Comparison of ENCODE assay signal across 22 cellular contexts in the genomic region with DNA sequence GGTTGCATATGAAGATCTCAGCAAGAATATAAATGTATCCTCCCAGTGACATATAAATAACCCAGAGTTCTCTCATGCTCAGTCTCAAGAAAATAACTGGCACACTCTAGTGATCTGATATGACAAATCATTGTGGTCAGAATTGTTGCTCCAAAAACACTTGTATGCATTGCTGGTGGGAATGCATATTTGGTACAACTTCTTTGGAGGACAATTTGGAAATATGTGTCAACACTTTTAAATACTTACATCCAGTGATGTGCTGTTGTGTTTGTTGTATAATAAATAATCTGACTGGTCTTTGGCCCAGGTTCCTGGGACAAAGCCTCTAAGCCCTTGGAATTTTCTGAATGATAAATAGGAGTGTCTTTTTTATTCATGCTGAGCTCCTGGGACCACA.
A peak's percentile ranks its signal among the peaks of the same experiment; 100 is the strongest.
DNase-seq lines count a peak whose midpoint lies in the region; ATAC-seq, FAIRE-seq and TF ChIP-seq lines count a peak whose summit lies in the region.
"Had no signal": no experiment of that assay in that cellular context is flagged by ENCODE, and none has a peak within 500 bp of the region (broad histone marks: within the 10 kb centered on the region; RNA-seq: fewer than 3 reads in every experiment).

No MANE protein-coding gene starts in this region.

- POLR2A ChIA-PET in naive thymus-derived CD4-positive, alpha-beta T cell (lab: Charles Lee), result interaction anchor here (6.5 kb wide), 1 partner anchor 66 kb away, joined by 114 read pairs; a partner anchor contains a TSS

- FAIRE-seq in GM12892 (lab: Jason Lieb, UNC), result no peak
- FAIRE-seq: HepG2, pancreas had no signal

- no peaks in the 10 kb centered on the region for H3K9me2 ChIP-seq in Loucy (replicated peaks; ENCODE audit: low read depth, low read length)

- peaks cover 0 to 13% (median 8%) of the 10 kb centered on the region in 5 donors for H3K36me3 Mint-ChIP-seq in naive thymus-derived CD4-positive, alpha-beta T cell
- H3K36me3 Mint-ChIP-seq: natural killer cell treated with Interleukin-12 subunit alpha and Interleukin-12 subunit beta and Interleukin-15 and Interleukin-18, amount 100 ng/mL, for 72 hours; stimulated activated memory B cell treated with anti-CD40 and anti-IgM and Interleukin-4, amounts not matched to agents 10 μg/mL and 1 μg/mL and 100 μg/mL, for 72 hours had no signal

- no peak for TF ChIP-seq POLR2A in GM12892 (IDR thresholded peaks at IDR 0.05; ENCODE audit: low read depth, low read length)

- peaks cover 14 to 81% (median 75%) of the 10 kb centered on the region in 7 donors for H3K4me1 Mint-ChIP-seq in naive thymus-derived CD4-positive, alpha-beta T cell

- CTCF ChIA-PET in naive thymus-derived CD4-positive, alpha-beta T cell (lab: Charles Lee), result interaction anchor here (0.9 to 2.3 kb wide), 3 partner anchors 66 to 73 kb away, joined by 3 to 16 read pairs (median 3); a partner anchor contains a TSS

- no peak for TF ChIP-seq CTCF in Loucy (conservative IDR thresholded peaks at IDR 0.05; ENCODE audit: low read length)
- no peak for TF ChIP-seq CTCF in cardiac fibroblast (IDR thresholded peaks at IDR 0.05; ENCODE audit: low read depth, low read length)

- peak overlapping the region in 5 of 10 donors; percentile 19 to 61 (median 33) for H3K4me3 Mint-ChIP-seq in naive thymus-derived CD4-positive, alpha-beta T cell
- H3K4me3 Mint-ChIP-seq: natural killer cell treated with Interleukin-12 subunit alpha and Interleukin-12 subunit beta and Interleukin-15 and Interleukin-18, amount 100 ng/mL, for 72 hours; stimulated activated memory B cell treated with anti-CD40 and anti-IgM and Interleukin-4, amounts not matched to agents 10 μg/mL and 1 μg/mL and 100 μg/mL, for 72 hours had no signal

- ATAC-seq in naive thymus-derived CD4-positive, alpha-beta T cell, result no peak
- ATAC-seq in GM18511 (IDR thresholded peaks at IDR 0.05; ENCODE audit: unreplicated experiment), result no peak
- ATAC-seq: HepG2; natural killer cell treated with Interleukin-12 subunit alpha and Interleukin-12 subunit beta and Interleukin-15 and Interleukin-18, amount 100 ng/mL, for 72 hours; pancreas; sciatic nerve; stimulated activated memory B cell treated with anti-CD40 and anti-IgM and Interleukin-4, amounts not matched to agents 10 μg/mL and 1 μg/mL and 100 μg/mL, for 72 hours had no signal

- DNase-seq in EL (peak; percentile 8), cardiac fibroblast (ENCODE audit: low read depth in 2 of 2) (peak; percentile 43 to 55), activated T-cell treated with anti-CD3 and anti-CD28 coated beads for 4 hours (no peak), GM12892 (ENCODE audit: insufficient read length) (no peak)
- no peak for DNase-seq in naive thymus-derived CD4-positive, alpha-beta T cell
- DNase-seq: activated CD4-positive, alpha-beta T cell treated with anti-CD3 and anti-CD28 coated beads for 48 hours; adrenal gland; central memory CD4-positive, alpha-beta T cell; DMS79 treated with DMSO at 0.1 percent for 48 hours; kidney glomerular epithelial cell; mesendoderm; NCI-H748 treated with DMSO at 0.1 percent for 48 hours; pancreas; SHP77 treated with DMSO at 0.1 percent for 48 hours had no signal

- H3K9me3 Mint-ChIP-seq in naive thymus-derived CD4-positive, alpha-beta T cell, result no peaks in the 10 kb centered on the region
- H3K9me3 Mint-ChIP-seq: natural killer cell treated with Interleukin-12 subunit alpha and Interleukin-12 subunit beta and Interleukin-15 and Interleukin-18, amount 100 ng/mL, for 72 hours; stimulated activated memory B cell treated with anti-CD40 and anti-IgM and Interleukin-4, amounts not matched to agents 10 μg/mL and 1 μg/mL and 100 μg/mL, for 72 hours had no signal

- H3K79me2 ChIP-seq in Loucy (ENCODE audit: insufficient read depth, low read length), result peaks cover 45% of the 10 kb centered on the region

- H3K27me3 ChIP-seq in Loucy (ENCODE audit: insufficient read depth, low read length, poor library complexity, severe bottlenecking), result no peaks in the 10 kb centered on the region
- H3K27me3 ChIP-seq in naive thymus-derived CD4-positive, alpha-beta T cell (ENCODE audit: control insufficient read depth in 2 of 2, insufficient read depth in 2 of 2, low read length in 2 of 2), result no peaks in the 10 kb centered on the region
- H3K27me3 ChIP-seq: adrenal gland, pancreas had no signal

- peak overlapping the region; percentile 61 for H3K4me2 ChIP-seq in Loucy (ENCODE audit: low read depth, low read length, poor library complexity, severe bottlenecking)

- no peaks in the 10 kb centered on the region for H3K27me3 Mint-ChIP-seq in naive thymus-derived CD4-positive, alpha-beta T cell
- H3K27me3 Mint-ChIP-seq: stimulated activated memory B cell treated with anti-CD40 and anti-IgM and Interleukin-4, amounts not matched to agents 10 μg/mL and 1 μg/mL and 100 μg/mL, for 72 hours had no signal

- H3K4me3 ChIP-seq in Loucy (ENCODE audit: low read length, poor library complexity, severe bottlenecking), result peak overlapping the region; percentile 33
- H3K4me3 ChIP-seq in cardiac fibroblast (replicated peaks in 1 of 2; ENCODE audit: low read depth in 2 of 2, low read length in 2 of 2), result no peak overlapping the region
- H3K4me3 ChIP-seq in naive thymus-derived CD4-positive, alpha-beta T cell (ENCODE audit: low read length), result no peak overlapping the region
- H3K4me3 ChIP-seq: adrenal gland, pancreas, thoracic aorta had no signal

- peaks cover 60% of the 10 kb centered on the region for H3K4me1 ChIP-seq in Loucy (ENCODE audit: insufficient read depth, low read length, poor library complexity, severe bottlenecking)
- peaks cover 45 to 59% of the 10 kb centered on the region in 2 donors for H3K4me1 ChIP-seq in naive thymus-derived CD4-positive, alpha-beta T cell (ENCODE audit: control insufficient read depth in 2 of 2, insufficient read depth in 2 of 2, low read length in 2 of 2)
- H3K4me1 ChIP-seq: adrenal gland, pancreas had no signal

- H2AFZ ChIP-seq in Loucy (ENCODE audit: low read length), result no peak overlapping the region

- peak overlapping the region; percentile 31 for H3K9ac ChIP-seq in Loucy (ENCODE audit: low read depth, low read length, poor library complexity, severe bottlenecking)

- peaks cover 6% of the 10 kb centered on the region for H3F3A ChIP-seq in Loucy (ENCODE audit: low read depth)

- no peaks in the 10 kb centered on the region for H4K20me1 ChIP-seq in Loucy (ENCODE audit: insufficient read depth, low read length, poor library complexity, severe bottlenecking)

- no peaks in the 10 kb centered on the region for H3K9me3 ChIP-seq in Loucy (ENCODE audit: insufficient read depth, low read depth, low read length)
- no peaks in the 10 kb centered on the region for H3K9me3 ChIP-seq in naive thymus-derived CD4-positive, alpha-beta T cell (ENCODE audit: control insufficient read depth in 2 of 3, low read length in 3 of 3)
- H3K9me3 ChIP-seq: adrenal gland, pancreas, thoracic aorta had no signal

- intact Hi-C loops in naive thymus-derived CD4-positive, alpha-beta T cell (cut with micrococcal nuclease), result loop anchor here in 1 of 2 donors (10.0 kb wide), 3 partner anchors 71 to 851 kb away; no protein-coding TSS in a partner anchor

- no peaks in the 10 kb centered on the region for H3K36me3 ChIP-seq in Loucy (ENCODE audit: insufficient read depth, low read length)
- H3K36me3 ChIP-seq in naive thymus-derived CD4-positive, alpha-beta T cell (ENCODE audit: control insufficient read depth in 2 of 3, insufficient read depth in 3 of 3, low read length in 3 of 3), result no peaks in the 10 kb centered on the region
- H3K36me3 ChIP-seq: adrenal gland, pancreas, thoracic aorta had no signal

- no peak overlapping the region for H3K27ac ChIP-seq in naive thymus-derived CD4-positive, alpha-beta T cell (ENCODE audit: low read depth, low read length)
- H3K27ac ChIP-seq: adrenal gland, epithelial cell of prostate, pancreas, thoracic aorta had no signal

- H3K27ac Mint-ChIP-seq in naive thymus-derived CD4-positive, alpha-beta T cell, result peak overlapping the region in 7 of 9 donors; percentile 2 to 95 (median 51)
- H3K27ac Mint-ChIP-seq: natural killer cell treated with Interleukin-12 subunit alpha and Interleukin-12 subunit beta and Interleukin-15 and Interleukin-18, amount 100 ng/mL, for 72 hours; stimulated activated memory B cell treated with anti-CD40 and anti-IgM and Interleukin-4, amounts not matched to agents 10 μg/mL and 1 μg/mL and 100 μg/mL, for 72 hours had no signal

Comparison
In these comparisons a context has a peak if more than half of its experiments do, and no peak if none do; other contexts are left out.
1. DNase-seq: peak in EL (single experiment) and cardiac fibroblast (2 of 2); none in naive thymus-derived CD4-positive, alpha-beta T cell (0 of 9), activated T-cell treated with anti-CD3 and anti-CD28 coated beads for 4 hours (single experiment) and GM12892 (single experiment).